ENCODE assay signal across 9 cellular contexts in genomic region chr6:79672631-79673065, GRCh38. TPM values are rescaled to one million over a fixed set of nuclear protein-coding genes. Genes with fewer than 3 reads are reported as not detected.
DNase-seq lines count a peak whose midpoint lies in the region; ATAC-seq and TF ChIP-seq lines count a peak whose summit lies in the region.
"Had no signal": no experiment of that assay in that cellular context is flagged by ENCODE, and none has a peak within 500 bp of the region (broad histone marks: within the 10 kb centered on the region; RNA-seq: fewer than 3 reads in every experiment).

No MANE protein-coding gene starts in this region.

- no peaks in the 10 kb centered on the region for H3K23me2 ChIP-seq in H9 (ENCODE audit: insufficient read length, low read depth, low read length, poor library complexity, severe bottlenecking)

- H3K23ac ChIP-seq in H9 (ENCODE audit: insufficient read length, low read depth, low read length) = no peak overlapping the region

- no peak overlapping the region for H3K27ac ChIP-seq in H9 (ENCODE audit: insufficient read length, low read depth, low read length)
- H3K27ac ChIP-seq in left ventricle myocardium inferior (replicated peaks) = peak overlapping the region; percentile 75

- H2BK120ac ChIP-seq in H9 (ENCODE audit: low read depth, low read length, poor library complexity, severe bottlenecking) = no peak overlapping the region

- peak overlapping the region; percentile 79 for H3K4me3 Mint-ChIP-seq in Caco-2 (ENCODE audit: unreplicated experiment)
- H3K4me3 Mint-ChIP-seq in H9 = no peak overlapping the region
- H3K4me3 Mint-ChIP-seq: IgD-negative memory B cell had no signal

- no peak overlapping the region for H2BK5ac ChIP-seq in H9 (ENCODE audit: insufficient read length, low read length)

- no peaks in the 10 kb centered on the region for H3K36me3 ChIP-seq in Caco-2 (ENCODE audit: control insufficient read depth, insufficient read depth, low read length)
- peaks cover 16% of the 10 kb centered on the region for H3K36me3 ChIP-seq in left ventricle myocardium inferior

- H3K4me1 Mint-ChIP-seq in Caco-2 (ENCODE audit: low read depth, unreplicated experiment) (peaks cover 71% of the 10 kb centered on the region), H9 (peaks cover 16 to 39% of the 10 kb centered on the region in 2 experiments)

- no peak overlapping the region for H3K4ac ChIP-seq in H9 (ENCODE audit: low read depth, low read length)

- CTCF ChIA-PET in Caco-2 (lab: Charles Lee) = interaction anchor here (0.6 to 2.3 kb wide), 15 partner anchors 9 to 370 kb away, joined by 3 to 14 read pairs (median 4); partner anchors contain the start of genes LCA5 and SH3BGRL2

- H3K9me3 ChIP-seq in Caco-2 (no peaks in the 10 kb centered on the region), H9 (ENCODE audit: control insufficient read depth, low read depth, low read length) (no peaks in the 10 kb centered on the region), left ventricle myocardium inferior (replicated peaks) (peaks cover 11% of the 10 kb centered on the region)

- H2BK15ac ChIP-seq in H9 (ENCODE audit: low read depth, low read length) = no peak overlapping the region

- no peaks in the 10 kb centered on the region for H4K20me1 ChIP-seq in H9 (ENCODE audit: control insufficient read depth, insufficient read depth, insufficient read length)

- no peaks in the 10 kb centered on the region for H3K27me3 ChIP-seq in Caco-2 (replicated peaks; ENCODE audit: control insufficient read depth, insufficient read depth, low read length)
- H3K27me3 ChIP-seq in H9 (ENCODE audit: insufficient read depth, low read length) = no peaks in the 10 kb centered on the region
- H3K27me3 ChIP-seq in left ventricle myocardium inferior (ENCODE audit: low read depth) = no peaks in the 10 kb centered on the region

- H3K79me1 ChIP-seq in H9 (ENCODE audit: insufficient read depth, low read depth, low read length, poor library complexity, severe bottlenecking) = no peaks in the 10 kb centered on the region

- H3K4me3 ChIP-seq in Caco-2 (ENCODE audit: low read depth, low read length) (no peak overlapping the region), left ventricle myocardium inferior (no peak overlapping the region)

- no peak overlapping the region for H2BK12ac ChIP-seq in H9 (ENCODE audit: insufficient read length, low read depth, low read length)

- TF ChIP-seq CTCF in Caco-2 (IDR thresholded peaks at IDR 0.05; ENCODE audit: insufficient read depth in 1 of 2, low read depth in 1 of 2, low read length in 1 of 2, severe bottlenecking in 1 of 2, unreplicated experiment in 1 of 2) (peak; percentile 41 to 75), H9 (conservative IDR thresholded peaks at IDR 0.05) (peak; percentile 74), left ventricle myocardium inferior (IDR thresholded peaks at IDR 0.05; ENCODE audit: borderline replicate concordance) (peak; percentile 57)

- H3K27ac Mint-ChIP-seq in Caco-2 (ENCODE audit: unreplicated experiment) (peak overlapping the region; percentile 83), H9 (no peak overlapping the region)

- H3K9me3 Mint-ChIP-seq in Caco-2 (ENCODE audit: unreplicated experiment) (no peaks in the 10 kb centered on the region), H9 (no peaks in the 10 kb centered on the region)

- no peaks in the 10 kb centered on the region for H3K79me2 ChIP-seq in H9 (ENCODE audit: insufficient read depth, low read length)

- no peak overlapping the region for H3K9ac ChIP-seq in H9 (ENCODE audit: extremely low read depth, insufficient read length, low read length)

- no peak overlapping the region for H3K18ac ChIP-seq in H9 (ENCODE audit: insufficient read length, low read depth, low read length)

- no peak overlapping the region for H4K5ac ChIP-seq in H9 (ENCODE audit: insufficient read length, low read depth, low read length)

- H4K8ac ChIP-seq in H9 (replicated peaks; ENCODE audit: insufficient read length, low read depth, low read length) = no peak overlapping the region

- H2AK5ac ChIP-seq in H9 (ENCODE audit: insufficient read length, low read length) = no peak overlapping the region

- H3K36me3 Mint-ChIP-seq in Caco-2 (ENCODE audit: insufficient read depth, unreplicated experiment) = peaks cover 49% of the 10 kb centered on the region
- H3K36me3 Mint-ChIP-seq in H9 (ENCODE audit: insufficient read depth in 1 of 3, low read depth in 3 of 3) = peaks cover 4 to 5% (median 5%) of the 10 kb centered on the region in 3 experiments; a peak in 3 of 7 replicates
- H3K36me3 Mint-ChIP-seq: IgD-negative memory B cell had no signal

- peaks cover 75% of the 10 kb centered on the region for H3K4me1 ChIP-seq in Caco-2
- no peaks in the 10 kb centered on the region for H3K4me1 ChIP-seq in H9 (ENCODE audit: insufficient read depth, low read length)
- peaks cover 50% of the 10 kb centered on the region for H3K4me1 ChIP-seq in left ventricle myocardium inferior

- H3K56ac ChIP-seq in H9 (ENCODE audit: insufficient read length, low read depth, low read length) = no peak overlapping the region

- ATAC-seq in GM21528 (IDR thresholded peaks at IDR 0.05; ENCODE audit: low FRiP score, unreplicated experiment) = no peak
- no peak for ATAC-seq in HG03280 (IDR thresholded peaks at IDR 0.05; ENCODE audit: unreplicated experiment)

- no peaks in the 10 kb centered on the region for H3K27me3 Mint-ChIP-seq in Caco-2 (ENCODE audit: insufficient read depth, unreplicated experiment)
- H3K27me3 Mint-ChIP-seq in H9 (ENCODE audit: low read depth) = no peaks in the 10 kb centered on the region
- H3K27me3 Mint-ChIP-seq: IgD-negative memory B cell had no signal

- no peak overlapping the region for H3T11ph ChIP-seq in H9 (ENCODE audit: low read length)

- H3K4me2 ChIP-seq in H9 (ENCODE audit: insufficient read depth, insufficient read length, low read length) = no peak overlapping the region

- no TSS peak for BruUV-seq in Caco-2 (replicated peaks; lab: Mats Ljungman, UMichigan)

- no peak overlapping the region for H2AFZ ChIP-seq in H9 (ENCODE audit: low read length)

- WGBS in H9 (ENCODE audit: extremely low coverage, insufficient read length, low lambda C conversion rate) = no CpG with 5 or more reads among the region's 1 CpG

- H3K14ac ChIP-seq in H9 (ENCODE audit: insufficient read depth, low read length) = no peak overlapping the region

- intact Hi-C loops in Caco-2 (cut with micrococcal nuclease; ENCODE audit: unreplicated experiment) (loop anchor here (1.0 to 5.0 kb wide), 12 partner anchors 26 to 370 kb away; partner anchors contain the start of gene SH3BGRL2), left ventricle myocardium inferior (cut with micrococcal nuclease) (no loop called here)

- no peak overlapping the region for H2BK20ac ChIP-seq in H9 (ENCODE audit: low read depth, low read length, poor library complexity, severe bottlenecking)

- H4K91ac ChIP-seq in H9 (ENCODE audit: insufficient read length, low read depth, low read length) = no peak overlapping the region

- POLR2A ChIA-PET in Caco-2 (lab: Charles Lee) = interaction anchor here (0.9 to 1.0 kb wide), 2 partner anchors 41 to 136 kb away, joined by 3 to 5 read pairs; partner anchors contain the start of genes LCA5 and SH3BGRL2

- DNase-seq in Caco-2 (peak in 1 of 2 experiments; percentile 72), H9 (no peak), SW480 (ENCODE audit: low spot score) (peak; percentile 45), left ventricle myocardium inferior (no peak), NCI-H1092 (lab: John Stamatoyannopoulos, UW) (no peak), T1000 (lab: John Stamatoyannopoulos, UW) (no peak)

RNA-seq across cellular contexts. Expression of gene SH3BGRL2, which starts 41.5 kb away (rescaled TPM):
- total RNA-seq in Caco-2 (2022) (102 and 106 TPM in 2 replicates), H9 (2021) (11.7 and 11.8 TPM in 2 replicates), left ventricle myocardium inferior (5.8 TPM)
